Comparison of ENCODE assay signal across 1 cellular context in genomic region chr15:72451224-72451623, GRCh38.
TF ChIP-seq lines count a peak whose summit lies in the region.

No MANE protein-coding gene starts in this region.

TF ChIP-seq in GM23338, 12 proteins besides CTCF, POLR2A, EP300 and RAD21 (continued from another document):
- TF ChIP-seq, protein P1, sequence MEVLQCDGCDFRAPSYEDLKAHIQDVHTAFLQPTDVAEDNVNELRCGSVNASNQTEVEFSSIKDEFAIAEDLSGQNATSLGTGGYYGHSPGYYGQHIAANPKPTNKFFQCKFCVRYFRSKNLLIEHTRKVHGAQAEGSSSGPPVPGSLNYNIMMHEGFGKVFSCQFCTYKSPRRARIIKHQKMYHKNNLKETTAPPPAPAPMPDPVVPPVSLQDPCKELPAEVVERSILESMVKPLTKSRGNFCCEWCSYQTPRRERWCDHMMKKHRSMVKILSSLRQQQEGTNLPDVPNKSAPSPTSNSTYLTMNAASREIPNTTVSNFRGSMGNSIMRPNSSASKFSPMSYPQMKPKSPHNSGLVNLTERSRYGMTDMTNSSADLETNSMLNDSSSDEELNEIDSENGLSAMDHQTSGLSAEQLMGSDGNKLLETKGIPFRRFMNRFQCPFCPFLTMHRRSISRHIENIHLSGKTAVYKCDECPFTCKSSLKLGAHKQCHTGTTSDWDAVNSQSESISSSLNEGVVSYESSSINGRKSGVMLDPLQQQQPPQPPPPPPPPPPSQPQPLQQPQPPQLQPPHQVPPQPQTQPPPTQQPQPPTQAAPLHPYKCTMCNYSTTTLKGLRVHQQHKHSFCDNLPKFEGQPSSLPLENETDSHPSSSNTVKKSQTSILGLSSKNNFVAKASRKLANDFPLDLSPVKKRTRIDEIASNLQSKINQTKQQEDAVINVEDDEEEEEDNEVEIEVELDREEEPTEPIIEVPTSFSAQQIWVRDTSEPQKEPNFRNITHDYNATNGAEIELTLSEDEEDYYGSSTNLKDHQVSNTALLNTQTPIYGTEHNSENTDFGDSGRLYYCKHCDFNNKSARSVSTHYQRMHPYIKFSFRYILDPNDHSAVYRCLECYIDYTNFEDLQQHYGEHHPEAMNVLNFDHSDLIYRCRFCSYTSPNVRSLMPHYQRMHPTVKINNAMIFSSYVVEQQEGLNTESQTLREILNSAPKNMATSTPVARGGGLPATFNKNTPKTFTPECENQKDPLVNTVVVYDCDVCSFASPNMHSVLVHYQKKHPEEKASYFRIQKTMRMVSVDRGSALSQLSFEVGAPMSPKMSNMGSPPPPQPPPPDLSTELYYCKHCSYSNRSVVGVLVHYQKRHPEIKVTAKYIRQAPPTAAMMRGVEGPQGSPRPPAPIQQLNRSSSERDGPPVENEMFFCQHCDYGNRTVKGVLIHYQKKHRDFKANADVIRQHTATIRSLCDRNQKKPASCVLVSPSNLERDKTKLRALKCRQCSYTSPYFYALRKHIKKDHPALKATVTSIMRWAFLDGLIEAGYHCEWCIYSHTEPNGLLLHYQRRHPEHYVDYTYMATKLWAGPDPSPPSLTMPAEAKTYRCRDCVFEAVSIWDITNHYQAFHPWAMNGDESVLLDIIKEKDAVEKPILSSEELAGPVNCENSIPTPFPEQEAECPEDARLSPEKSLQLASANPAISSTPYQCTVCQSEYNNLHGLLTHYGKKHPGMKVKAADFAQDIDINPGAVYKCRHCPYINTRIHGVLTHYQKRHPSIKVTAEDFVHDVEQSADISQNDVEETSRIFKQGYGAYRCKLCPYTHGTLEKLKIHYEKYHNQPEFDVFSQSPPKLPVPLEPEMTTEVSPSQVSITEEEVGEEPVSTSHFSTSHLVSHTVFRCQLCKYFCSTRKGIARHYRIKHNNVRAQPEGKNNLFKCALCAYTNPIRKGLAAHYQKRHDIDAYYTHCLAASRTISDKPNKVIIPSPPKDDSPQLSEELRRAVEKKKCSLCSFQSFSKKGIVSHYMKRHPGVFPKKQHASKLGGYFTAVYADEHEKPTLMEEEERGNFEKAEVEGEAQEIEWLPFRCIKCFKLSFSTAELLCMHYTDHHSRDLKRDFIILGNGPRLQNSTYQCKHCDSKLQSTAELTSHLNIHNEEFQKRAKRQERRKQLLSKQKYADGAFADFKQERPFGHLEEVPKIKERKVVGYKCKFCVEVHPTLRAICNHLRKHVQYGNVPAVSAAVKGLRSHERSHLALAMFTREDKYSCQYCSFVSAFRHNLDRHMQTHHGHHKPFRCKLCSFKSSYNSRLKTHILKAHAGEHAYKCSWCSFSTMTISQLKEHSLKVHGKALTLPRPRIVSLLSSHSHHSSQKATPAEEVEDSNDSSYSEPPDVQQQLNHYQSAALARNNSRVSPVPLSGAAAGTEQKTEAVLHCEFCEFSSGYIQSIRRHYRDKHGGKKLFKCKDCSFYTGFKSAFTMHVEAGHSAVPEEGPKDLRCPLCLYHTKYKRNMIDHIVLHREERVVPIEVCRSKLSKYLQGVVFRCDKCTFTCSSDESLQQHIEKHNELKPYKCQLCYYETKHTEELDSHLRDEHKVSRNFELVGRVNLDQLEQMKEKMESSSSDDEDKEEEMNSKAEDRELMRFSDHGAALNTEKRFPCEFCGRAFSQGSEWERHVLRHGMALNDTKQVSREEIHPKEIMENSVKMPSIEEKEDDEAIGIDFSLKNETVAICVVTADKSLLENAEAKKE (CRISPR knock-in tag; IDR thresholded peaks at IDR 0.05): no peak
- TF ChIP-seq ZNF331 (CRISPR knock-in tag; IDR thresholded peaks at IDR 0.05; ENCODE audit: low read depth) (no peak), JUNB (IDR thresholded peaks at IDR 0.05; ENCODE audit: unreplicated experiment) (no peak)
